In the genomic region with DNA sequence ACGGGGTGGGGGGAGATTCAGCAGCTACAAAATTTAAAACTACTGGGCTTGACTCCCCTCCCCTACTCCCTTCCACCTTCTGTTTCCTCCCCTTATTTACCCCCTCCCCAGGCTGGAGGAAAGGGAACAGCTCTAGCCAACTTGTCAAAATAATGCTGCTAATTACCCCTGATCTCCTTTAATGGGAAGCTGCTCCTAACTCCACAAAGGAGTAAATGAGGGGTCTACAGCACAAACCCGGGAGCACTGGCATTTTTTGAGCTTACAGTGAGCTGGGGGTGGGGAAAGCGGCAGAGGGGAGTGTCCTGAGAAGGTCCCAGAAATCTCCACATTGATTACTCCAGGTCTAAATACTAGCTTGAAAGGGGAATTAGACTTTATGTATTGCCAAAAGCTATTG, we compare ENCODE assay signal across 27 cellular contexts. TPM values are rescaled to one million over a fixed set of nuclear protein-coding genes. Genes with fewer than 3 reads are reported as not detected.
DNase-seq lines count a peak whose midpoint lies in the region; ATAC-seq, FAIRE-seq and TF ChIP-seq lines count a peak whose summit lies in the region.
"Had no signal": no experiment of that assay in that cellular context is flagged by ENCODE, and none has a peak within 500 bp of the region (broad histone marks: within the 10 kb centered on the region; RNA-seq: fewer than 3 reads in every experiment).

No MANE protein-coding gene starts in this region.

- peaks cover 34% of the 10 kb centered on the region for H3K4me1 ChIP-seq in HepG2 (ENCODE audit: insufficient read depth, low read length)
- peaks cover 0 to 13% (median 6%) of the 10 kb centered on the region in 4 donors for H3K4me1 ChIP-seq in right lobe of liver
- H3K4me1 ChIP-seq in H1 (replicated peaks in 1 of 4; ENCODE audit: control insufficient read depth in 3 of 4, insufficient read depth in 4 of 4, low read length in 3 of 4) = peaks cover 9 to 42% (median 22%) of the 10 kb centered on the region in 4 experiments; a peak in 6 of 7 replicates
- H3K4me1 ChIP-seq in tibial artery = peaks cover 0 to 30% (median 16%) of the 10 kb centered on the region in 4 donors
- H3K4me1 ChIP-seq in left ventricle myocardium inferior = peaks cover 59% of the 10 kb centered on the region
- H3K4me1 ChIP-seq: parathyroid adenoma had no signal

- no TSS peak for BruUV-seq in HepG2 (replicated peaks; lab: Mats Ljungman, UMichigan)

- no peak overlapping the region for H2BK20ac ChIP-seq in H1 (ENCODE audit: low read length)

- H2BK5ac ChIP-seq in H1 (ENCODE audit: low read depth, low read length) = no peak overlapping the region

- H2BK12ac ChIP-seq in H1 (ENCODE audit: low read depth, low read length) = no peak overlapping the region

- no peaks in the 10 kb centered on the region for H3K9me3 ChIP-seq in HepG2 (ENCODE audit: low read length)
- H3K9me3 ChIP-seq in right lobe of liver = no peaks in the 10 kb centered on the region
- no peaks in the 10 kb centered on the region for H3K9me3 ChIP-seq in H1 (ENCODE audit: insufficient read depth in 2 of 2, low read depth in 1 of 2, low read length in 1 of 2)
- no peaks in the 10 kb centered on the region for H3K9me3 ChIP-seq in tibial artery
- H3K9me3 ChIP-seq in left ventricle myocardium inferior (replicated peaks) = no peaks in the 10 kb centered on the region
- H3K9me3 ChIP-seq: spleen, tibial nerve had no signal

- no peak overlapping the region for H3K27ac Mint-ChIP-seq in neural crest cell (ENCODE audit: unreplicated experiment)
- H3K27ac Mint-ChIP-seq: activated CD4-positive, alpha-beta memory T cell treated with anti-CD3 and anti-CD28 coated beads for 36 hours; activated naive CD4-positive, alpha-beta T cell treated with anti-CD3 and anti-CD28 coated beads for 36 hours; effector memory CD8-positive, alpha-beta T cell; mesothelial cell of epicardium had no signal

- no peak for DNase-seq in HepG2 (ENCODE audit: low spot score)
- DNase-seq in right lobe of liver = no peak
- no peak for DNase-seq in H1 (ENCODE audit: low read depth in 1 of 2, low spot score in 2 of 2)
- DNase-seq in neural crest cell (ENCODE audit: low read depth, low spot score) = no peak
- no peak for DNase-seq in tibial artery
- DNase-seq in left ventricle myocardium inferior = no peak
- DNase-seq in UCSD-AML1 (lab: John Stamatoyannopoulos, UW; ENCODE audit: unreplicated experiment) = no peak
- DNase-seq: activated CD4-positive, alpha-beta memory T cell treated with anti-CD3 and anti-CD28 coated beads for 36 hours; activated CD4-positive, alpha-beta T cell treated with anti-CD3 and anti-CD28 coated beads for 1 hour; activated CD8-positive, alpha-beta memory T cell treated with anti-CD3 and anti-CD28 coated beads, Interleukin-2, amount 50 U/mL, for 4 hours; activated naive CD4-positive, alpha-beta T cell treated with anti-CD3 and anti-CD28 coated beads for 36 hours; central memory CD4-positive, alpha-beta T cell; effector memory CD8-positive, alpha-beta T cell; IMR-90; naive B cell; NCI-H1436 treated with DMSO at 0.1 percent for 48 hours; NCI-H226; NCI-H526 treated with DMSO at 0.1 percent for 48 hours; Peyer's patch; right cardiac atrium; SHP77 treated with DMSO at 0.1 percent for 48 hours; spleen; stimulated activated CD4-positive, alpha-beta T cell treated with anti-CD3 and anti-CD28 coated beads, Interleukin-4, amount 100 ng/mL, for 1 hour had no signal

- no peaks in the 10 kb centered on the region for H3K36me3 Mint-ChIP-seq in neural crest cell (ENCODE audit: low read depth)
- H3K36me3 Mint-ChIP-seq: activated CD4-positive, alpha-beta memory T cell treated with anti-CD3 and anti-CD28 coated beads for 36 hours; mesothelial cell of epicardium had no signal

- no peak overlapping the region for H4K91ac ChIP-seq in H1 (replicated peaks; ENCODE audit: insufficient read length, low read length)

- H3K4ac ChIP-seq in H1 (replicated peaks; ENCODE audit: insufficient read length, low read depth, low read length) = no peak overlapping the region

- no peak overlapping the region for H2AFZ ChIP-seq in HepG2 (ENCODE audit: low read length)
- H2AFZ ChIP-seq in H1 (ENCODE audit: low read length) = no peak overlapping the region
- H2AFZ ChIP-seq: parathyroid adenoma had no signal

- POLR2A ChIA-PET in HepG2 (lab: Yijun Ruan, JAX) (no interaction called here), H1 (lab: Charles Lee; ENCODE audit: partially characterized antibody) (interaction anchor here (1.3 to 1.9 kb wide), 5 partner anchors 9 to 535 kb away, joined by 3 to 7 read pairs (median 4); no protein-coding TSS in a partner anchor)

- no peaks in the 10 kb centered on the region; the same call in 1 of the 2 replicates for H3K79me1 ChIP-seq in H1 (ENCODE audit: low read depth, low read length)

- H3K23ac ChIP-seq in H1 (ENCODE audit: insufficient read length) = no peak overlapping the region

- peaks cover 28% of the 10 kb centered on the region for H3K23me2 ChIP-seq in H1 (ENCODE audit: low read depth, low read length)

- no peaks in the 10 kb centered on the region for H3K36me3 ChIP-seq in HepG2 (replicated peaks in 1 of 2; ENCODE audit: control insufficient read depth in 1 of 2, insufficient read depth in 2 of 2, low read length in 2 of 2)
- H3K36me3 ChIP-seq in right lobe of liver = no peaks in the 10 kb centered on the region
- no peaks in the 10 kb centered on the region for H3K36me3 ChIP-seq in H1 (ENCODE audit: control insufficient read depth in 2 of 4, insufficient read depth in 4 of 4, low read length in 3 of 4)
- H3K36me3 ChIP-seq in tibial artery = no peaks in the 10 kb centered on the region
- no peaks in the 10 kb centered on the region for H3K36me3 ChIP-seq in left ventricle myocardium inferior
- H3K36me3 ChIP-seq: Peyer's patch, spleen, tibial nerve had no signal

- H2BK120ac ChIP-seq in H1 (replicated peaks; ENCODE audit: low read depth, low read length) = no peak overlapping the region

- TF ChIP-seq POLR2A in HepG2 (IDR thresholded peaks at IDR 0.05; ENCODE audit: insufficient read depth in 1 of 2, low read depth in 2 of 2, low read length in 2 of 2) (no peak), right lobe of liver (IDR thresholded peaks at IDR 0.05) (no peak), H1 (IDR thresholded peaks at IDR 0.05; ENCODE audit: control extremely low read depth in 1 of 2, low read depth in 2 of 2, low read length in 2 of 2) (no peak)

- H3K27ac ChIP-seq in HepG2 (ENCODE audit: extremely low read length, insufficient read depth, low read length) (no peak overlapping the region), right lobe of liver (no peak overlapping the region), H1 (ENCODE audit: low read depth, low read length) (no peak overlapping the region), tibial artery (no peak overlapping the region), left ventricle myocardium inferior (replicated peaks) (no peak overlapping the region)
- H3K27ac ChIP-seq: parathyroid adenoma, spleen had no signal

- CTCF ChIA-PET in HepG2 (lab: Yijun Ruan, JAX; ENCODE audit: low intra/inter-chr PET ratio, low total read pairs) = no interaction called here
- CTCF ChIA-PET in H1 (lab: Charles Lee; ENCODE audit: partially characterized antibody) = interaction anchor here (0.6 to 1.3 kb wide), 6 partner anchors 9 to 535 kb away, joined by 3 to 4 read pairs (median 3); no protein-coding TSS in a partner anchor

- no peak for TF ChIP-seq RAD21 in HepG2 (CRISPR knock-in tag; IDR thresholded peaks at IDR 0.05)
- TF ChIP-seq RAD21 in H1 (IDR thresholded peaks at IDR 0.05 in 1 of 2, conservative IDR thresholded peaks at IDR 0.05 in 1 of 2; ENCODE audit: low read depth in 2 of 2, low read length in 2 of 2) = no peak

- no peak for FAIRE-seq in HepG2 (lab: Jason Lieb, UNC)
- no peak for FAIRE-seq in H1 (lab: Jason Lieb, UNC)

- no peak overlapping the region for H4K5ac ChIP-seq in H1 (ENCODE audit: insufficient read length, low read depth, low read length)

- H2BK15ac ChIP-seq in H1 (ENCODE audit: low read length) = no peak overlapping the region

- in situ Hi-C loops in HepG2 (cut with HindIII; ENCODE audit: extremely low pct_ligation_motif_present, low pct_unique_long_range_greater_than_20kb) = no loop called here

- H3K14ac ChIP-seq in H1 (ENCODE audit: insufficient read length) = no peak overlapping the region

- H3K4me3 ChIP-seq in HepG2 (replicated peaks in 1 of 3; ENCODE audit: insufficient read depth in 1 of 3, low read depth in 2 of 3, low read length in 3 of 3) (no peak overlapping the region), right lobe of liver (no peak overlapping the region), H1 (ENCODE audit: extremely low read depth in 1 of 4, insufficient read depth in 2 of 4, low read depth in 3 of 4, low read length in 4 of 4) (peak overlapping the region in 1 of 4 experiments; percentile 67; a peak in 2 of 8 replicates), tibial artery (no peak overlapping the region), left ventricle myocardium inferior (no peak overlapping the region)
- H3K4me3 ChIP-seq: spleen had no signal

- ATAC-seq in HepG2 (no peak), right lobe of liver (no peak), GM21381 (IDR thresholded peaks at IDR 0.05; ENCODE audit: unreplicated experiment) (no peak)
- ATAC-seq: effector memory CD8-positive, alpha-beta T cell; right cardiac atrium had no signal

- peaks cover 66% of the 10 kb centered on the region for H3K4me1 Mint-ChIP-seq in neural crest cell

- TF ChIP-seq CTCF in HepG2 (CRISPR knock-in tag; IDR thresholded peaks at IDR 0.05) = no peak
- TF ChIP-seq CTCF in right lobe of liver (IDR thresholded peaks at IDR 0.05) = no peak
- TF ChIP-seq CTCF in H1 (IDR thresholded peaks at IDR 0.05; ENCODE audit: control extremely low read depth in 1 of 3, insufficient read depth in 1 of 3, low read depth in 1 of 3, low read length in 3 of 3) = no peak
- no peak for TF ChIP-seq CTCF in neural crest cell (conservative IDR thresholded peaks at IDR 0.05)
- TF ChIP-seq CTCF in tibial artery (IDR thresholded peaks at IDR 0.05) = no peak
- no peak for TF ChIP-seq CTCF in left ventricle myocardium inferior (IDR thresholded peaks at IDR 0.05; ENCODE audit: borderline replicate concordance)

- H3K4me2 ChIP-seq in HepG2 (ENCODE audit: low read depth, low read length) = no peak overlapping the region
- H3K4me2 ChIP-seq in H1 (ENCODE audit: insufficient read depth in 1 of 2, low read depth in 2 of 2, low read length in 2 of 2) = peak overlapping the region; percentile 39 to 93

- 85% methylated on average over 3 of the region's 3 CpGs for WGBS in HepG2 (ENCODE audit: low lambda C conversion rate)
- 74% methylated on average over 3 of the region's 3 CpGs for WGBS in right lobe of liver (ENCODE audit: insufficient coverage, low coverage, low lambda C conversion rate, missing lambda C conversion rate)
- 14% methylated on average over 3 of the region's 3 CpGs; no CpG with 5 or more reads in 1 of the 2 experiments for WGBS in H1 (ENCODE audit: extremely low coverage in 1 of 2, insufficient coverage in 1 of 2, insufficient read length in 1 of 2, insufficient replicate concordance in 2 of 2, low coverage in 1 of 2, low lambda C conversion rate in 2 of 2, missing lambda C conversion rate in 1 of 2), 2 experiments

- H3K9ac ChIP-seq in HepG2 (ENCODE audit: insufficient read depth, low read depth, low read length) (no peak overlapping the region), H1 (replicated peaks in 1 of 4; ENCODE audit: extremely low read depth in 1 of 4, low read depth in 3 of 4, low read length in 3 of 4) (no peak overlapping the region)
- H3K9ac ChIP-seq: parathyroid adenoma had no signal

- TF ChIP-seq EP300 in HepG2 (IDR thresholded peaks at IDR 0.05; ENCODE audit: low read depth in 2 of 2, low read length in 2 of 2) = no peak
- no peak for TF ChIP-seq EP300 in HepG2 (CRISPR knock-in tag; IDR thresholded peaks at IDR 0.05; ENCODE audit: borderline replicate concordance)
- TF ChIP-seq EP300 in H1 (IDR thresholded peaks at IDR 0.05; ENCODE audit: borderline replicate concordance in 1 of 2, low read depth in 2 of 2, low read length in 2 of 2) = no peak

- H4K20me1 ChIP-seq in HepG2 (ENCODE audit: insufficient read depth, low read length) (no peaks in the 10 kb centered on the region), H1 (replicated peaks in 1 of 2; ENCODE audit: control insufficient read depth in 1 of 2, insufficient read depth in 2 of 2, low read length in 2 of 2) (peaks cover 0 to 4% of the 10 kb centered on the region in 2 experiments)

- H4K8ac ChIP-seq in H1 (ENCODE audit: extremely low read depth, insufficient read depth, low read length) = no peak overlapping the region

- H3K18ac ChIP-seq in H1 (ENCODE audit: extremely low read depth, low read length) = no peak overlapping the region

- H3K27me3 Mint-ChIP-seq in neural crest cell (ENCODE audit: low read depth) = peaks cover 40% of the 10 kb centered on the region

- H3K4me3 Mint-ChIP-seq in neural crest cell = peak overlapping the region; percentile 99
- H3K4me3 Mint-ChIP-seq: activated CD4-positive, alpha-beta memory T cell treated with anti-CD3 and anti-CD28 coated beads for 36 hours; activated naive CD4-positive, alpha-beta T cell treated with anti-CD3 and anti-CD28 coated beads for 36 hours had no signal

- H3K9me3 Mint-ChIP-seq in neural crest cell = no peaks in the 10 kb centered on the region
- H3K9me3 Mint-ChIP-seq: activated CD4-positive, alpha-beta memory T cell treated with anti-CD3 and anti-CD28 coated beads for 36 hours; effector memory CD8-positive, alpha-beta T cell; mesothelial cell of epicardium had no signal

- H2AK5ac ChIP-seq in H1 (ENCODE audit: low read depth, low read length) = no peak overlapping the region

- intact Hi-C loops in HepG2 (cut with micrococcal nuclease; ENCODE audit: unreplicated experiment) (loop anchor here (5.0 to 10.0 kb wide), 4 partner anchors 196 to 701 kb away; partner anchors contain the start of gene FANCC), right lobe of liver (cut with DNase I) (no loop called here), tibial artery (cut with DNase I; ENCODE audit: low total_unique reads) (loop anchor here (5.0 to 10.0 kb wide), 2 partner anchors 199 to 364 kb away; partner anchors contain the start of genes ERCC6L2 and FANCC), left ventricle myocardium inferior (cut with micrococcal nuclease) (no loop called here)

- H3K27me3 ChIP-seq in HepG2 (ENCODE audit: control insufficient read depth in 1 of 2, insufficient read depth in 2 of 2, low read length in 2 of 2) = peaks cover 4 to 23% of the 10 kb centered on the region in 2 experiments; a peak in 4 of 5 replicates
- no peaks in the 10 kb centered on the region for H3K27me3 ChIP-seq in right lobe of liver
- peaks cover 37 to 62% (median 57%) of the 10 kb centered on the region in 4 experiments for H3K27me3 ChIP-seq in H1 (replicated peaks in 1 of 4; ENCODE audit: control insufficient read depth in 3 of 4, extremely low read depth in 1 of 4, insufficient read depth in 3 of 4, low read length in 3 of 4)
- H3K27me3 ChIP-seq in tibial artery = no peaks in the 10 kb centered on the region
- H3K27me3 ChIP-seq in left ventricle myocardium inferior (ENCODE audit: low read depth) = no peaks in the 10 kb centered on the region
- H3K27me3 ChIP-seq: Peyer's patch, tibial nerve had no signal

- H3K79me2 ChIP-seq in HepG2 (ENCODE audit: insufficient read depth, low read length) (peaks cover 3% of the 10 kb centered on the region), H1 (ENCODE audit: control insufficient read depth in 1 of 2, insufficient read depth in 2 of 2, low read length in 2 of 2) (no peaks in the 10 kb centered on the region)
- H3K79me2 ChIP-seq: parathyroid adenoma had no signal

- H3K56ac ChIP-seq in H1 (replicated peaks; ENCODE audit: insufficient read length, low read depth, low read length) = no peak overlapping the region

RNA-seq across cellular contexts. Expression of gene PTCH1, which starts 3.0 kb away (rescaled TPM):
- total RNA-seq in HepG2 (2016; rRNA removed; fragmentation: Illumina TruSeq; extraction: Trizol) (2.6 and 2.8 TPM in 2 replicates), right lobe of liver (1 to 10 TPM; 2.0 to 8.3 (median 5.2) TPM), neural crest cell (70.8 and 75.6 TPM in 2 replicates), left ventricle myocardium inferior (6.6 TPM)
- 1.5 and 2.5 TPM in 2 replicates for total RNA-seq in HepG2 (2016; cell fraction: cytosol; rRNA removed; fragmentation: Illumina TruSeq; extraction: Trizol; ENCODE audit: low read depth)
- 2.4 and 2.8 TPM in 2 replicates for total RNA-seq in HepG2 (2016; cell fraction: insoluble cytoplasmic fraction; rRNA removed; fragmentation: Illumina TruSeq; extraction: Trizol)
- total RNA-seq in HepG2 (2016; cell fraction: membrane; rRNA removed; fragmentation: Illumina TruSeq; extraction: Trizol) = 2.2 TPM in 2 replicates
- 5.0 and 8.5 TPM in 2 replicates for total RNA-seq in HepG2 (2016; cell fraction: nucleus; rRNA removed; fragmentation: Illumina TruSeq; extraction: Trizol)
- polyA plus RNA-seq in HepG2 (2011; rRNA removed) (2.9 and 3.9 TPM in 2 replicates), H1 (2011; rRNA removed) (6.4 and 17.9 TPM in 2 replicates)
- polyA plus RNA-seq in HepG2 (2011; cell fraction: cytosol; rRNA removed) = 1.6 and 1.7 TPM in 2 replicates
- polyA plus RNA-seq in HepG2 (2011; cell fraction: nucleus; rRNA removed) = 10.6 TPM in 2 replicates
- polyA plus RNA-seq in HepG2 (2012) = 4.2 and 4.9 TPM in 2 replicates
- 0.23 and 0.42 TPM in 2 replicates for polyA plus RNA-seq in HepG2 (2016; cell fraction: cytosol; fragmentation: Illumina TruSeq; extraction: Trizol; ENCODE audit: low read depth)
- 1.0 and 3.0 TPM in 2 replicates for polyA plus RNA-seq in HepG2 (2016; cell fraction: insoluble cytoplasmic fraction; fragmentation: Illumina TruSeq; extraction: Trizol; ENCODE audit: low read depth)
- 0.34 and 0.76 TPM in 2 replicates for polyA plus RNA-seq in HepG2 (2016; cell fraction: membrane; fragmentation: Illumina TruSeq; extraction: Trizol; ENCODE audit: low read depth)
- 8.5 and 10.5 TPM in 2 replicates for polyA plus RNA-seq in HepG2 (2016; cell fraction: nucleus; fragmentation: Illumina TruSeq; extraction: Trizol; ENCODE audit: insufficient read depth, low read depth)
- polyA minus RNA-seq in HepG2 (2011; rRNA and poly(A)+ RNA removed; ENCODE audit: low replicate concordance) = 12.2 and 12.3 TPM in 2 replicates
- 5.9 and 10.5 TPM in 2 replicates for polyA minus RNA-seq in HepG2 (2011; cell fraction: cytosol; rRNA and poly(A)+ RNA removed)
- polyA minus RNA-seq in HepG2 (2011; cell fraction: nucleus; rRNA and poly(A)+ RNA removed) = 13.8 and 22.4 TPM in 2 replicates
- total RNA-seq in H1 (2021; fragmentation: NEBNext Ultra II Directional; extraction: Animal tissue kit (Norgen Biotek cat#: 25700)) = 34.1 and 42.3 TPM in 2 replicates
- polyA plus RNA-seq in H1 (2011; cell fraction: cytosol; rRNA removed) = 6.7 TPM
- 30.2 TPM for polyA plus RNA-seq in H1 (2011; cell fraction: nucleus; rRNA removed)
- polyA plus RNA-seq in H1 (2012, experiment 1 of 2) = 8.8 to 11.1 TPM (median 10.7 TPM) in 4 replicates
- 14.3 TPM for polyA plus RNA-seq in H1 (2012, experiment 2 of 2)
- polyA plus RNA-seq in H1 (2013, experiment 1 of 2) = 12.6 TPM
- 12.5 TPM for polyA plus RNA-seq in H1 (2013, experiment 2 of 2)
- polyA minus RNA-seq in H1 (2011; rRNA and poly(A)+ RNA removed) = 18.6 and 19.0 TPM in 2 replicates
- 24.4 TPM for polyA minus RNA-seq in H1 (2011; cell fraction: cytosol; rRNA and poly(A)+ RNA removed)
- 60.1 TPM for polyA minus RNA-seq in H1 (2011; cell fraction: nucleus; rRNA and poly(A)+ RNA removed)

Comparison
In these comparisons a context has a peak if more than half of its experiments do, and no peak if none do; other contexts are left out.
1. intact Hi-C loops: an anchor here in HepG2 (5.0 to 10.0 kb wide) and tibial artery (5.0 to 10.0 kb wide); none called in right lobe of liver and left ventricle myocardium inferior.
2. Of the 41 proteins assayed by ChIP-seq in both HepG2 and H1: peak only in HepG2: none; only in H1: RNF2; in both: none; in neither: 40.